Comparison of ENCODE assay signal across 18 cellular contexts in genomic region chr11:59189986-59190385, GRCh38. TPM values are rescaled to one million over a fixed set of nuclear protein-coding genes. Genes with fewer than 3 reads are reported as not detected.
DNase-seq lines count a peak whose midpoint lies in the region; ATAC-seq, FAIRE-seq and TF ChIP-seq lines count a peak whose summit lies in the region.
"Had no signal": no experiment of that assay in that cellular context is flagged by ENCODE, and none has a peak within 500 bp of the region (broad histone marks: within the 10 kb centered on the region; RNA-seq: fewer than 3 reads in every experiment).

No MANE protein-coding gene starts in this region.

- H3K27ac ChIP-seq in liver (ENCODE audit: low read depth in 1 of 2, low read length in 2 of 2) (peak overlapping the region in 1 of 2 donors; percentile 76), HepG2 (ENCODE audit: extremely low read length, insufficient read depth, low read length) (no peak overlapping the region), upper lobe of right lung (peak overlapping the region; percentile 49), substantia nigra (ENCODE audit: low read depth, low read length, poor library complexity, severe bottlenecking) (no peak overlapping the region)
- H3K27ac ChIP-seq: 22Rv1 had no signal

- TF ChIP-seq POLR2A in HepG2 (IDR thresholded peaks at IDR 0.05; ENCODE audit: insufficient read depth in 1 of 2, low read depth in 2 of 2, low read length in 2 of 2): no peak

- H3K9ac ChIP-seq in liver (ENCODE audit: low read depth in 1 of 2, low read length in 2 of 2) (no peak overlapping the region), HepG2 (ENCODE audit: insufficient read depth, low read depth, low read length) (no peak overlapping the region)

- H3K36me3 ChIP-seq in liver (ENCODE audit: control insufficient read depth in 4 of 4, insufficient read depth in 3 of 4, low read depth in 1 of 4, low read length in 3 of 4) (peaks cover 5 to 37% (median 12%) of the 10 kb centered on the region in 4 donors), HepG2 (replicated peaks in 1 of 2; ENCODE audit: control insufficient read depth in 1 of 2, insufficient read depth in 2 of 2, low read length in 2 of 2) (peaks cover 3 to 6% of the 10 kb centered on the region in 2 experiments; a peak in 2 of 5 replicates), bronchial epithelial cell (ENCODE audit: control insufficient read depth, insufficient read depth, low read length) (peaks cover 16% of the 10 kb centered on the region), upper lobe of right lung (peaks cover 40% of the 10 kb centered on the region)

- TF ChIP-seq CTCF in liver (IDR thresholded peaks at IDR 0.05; ENCODE audit: low read depth, low read length, missing input control) (no peak), HepG2 (CRISPR knock-in tag; IDR thresholded peaks at IDR 0.05) (no peak), bronchial epithelial cell (IDR thresholded peaks at IDR 0.05; ENCODE audit: insufficient read depth, low read length, severe bottlenecking) (no peak), upper lobe of right lung (IDR thresholded peaks at IDR 0.05) (no peak)

- in situ Hi-C loops in HepG2 (cut with HindIII; ENCODE audit: extremely low pct_ligation_motif_present, low pct_unique_long_range_greater_than_20kb): loop anchor here (25.0 kb wide), 1 partner anchor 497 kb away; no protein-coding TSS in a partner anchor

- no peaks in the 10 kb centered on the region for H3K27me3 ChIP-seq in liver (ENCODE audit: control insufficient read depth in 4 of 4, insufficient read depth in 4 of 4, low read length in 3 of 4)
- H3K27me3 ChIP-seq in HepG2 (ENCODE audit: control insufficient read depth in 1 of 2, insufficient read depth in 2 of 2, low read length in 2 of 2): no peaks in the 10 kb centered on the region
- H3K27me3 ChIP-seq in bronchial epithelial cell (ENCODE audit: control insufficient read depth, insufficient read depth, low read length): no peaks in the 10 kb centered on the region
- no peaks in the 10 kb centered on the region for H3K27me3 ChIP-seq in upper lobe of right lung

- WGBS in liver: 58% methylated on average over 4 of the region's 4 CpGs
- 93% methylated on average over 4 of the region's 4 CpGs for WGBS in HepG2 (ENCODE audit: low lambda C conversion rate)

- no TSS peak for BruUV-seq in HepG2 (replicated peaks; lab: Mats Ljungman, UMichigan)

- H3K4me1 ChIP-seq in liver (ENCODE audit: control insufficient read depth in 4 of 4, insufficient read depth in 4 of 4, low read length in 3 of 4) (peaks cover 22 to 71% (median 52%) of the 10 kb centered on the region in 4 donors), HepG2 (ENCODE audit: insufficient read depth, low read length) (peaks cover 30% of the 10 kb centered on the region), upper lobe of right lung (peaks cover 61% of the 10 kb centered on the region)

- FAIRE-seq in HepG2 (lab: Jason Lieb, UNC): no peak
- peak; percentile 13 for FAIRE-seq in bronchial epithelial cell (lab: Jason Lieb, UNC)
- FAIRE-seq: HTR-8/SVneo had no signal

- DNase-seq in HepG2 (ENCODE audit: low spot score) (no peak), bronchial epithelial cell (ENCODE audit: low read depth) (no peak), lung microvascular endothelial cell (ENCODE audit: low read depth in 2 of 2) (peak; percentile 16 to 45), upper lobe of right lung (no peak), GDM1 (lab: John Stamatoyannopoulos, UW) (no peak), substantia nigra (lab: John Stamatoyannopoulos, UW) (no peak)
- DNase-seq: DMS153, EL, H9, MV-4-11, NCI-H1436, NCI-H2081, NCI-H524 had no signal

- CTCF ChIA-PET in HepG2 (lab: Yijun Ruan, JAX; ENCODE audit: low intra/inter-chr PET ratio, low total read pairs): no interaction called here

- intact Hi-C loops in HepG2 (cut with micrococcal nuclease; ENCODE audit: unreplicated experiment) (no loop called here), upper lobe of right lung (cut with DNase I) (no loop called here)

- POLR2A ChIA-PET in HepG2 (lab: Yijun Ruan, JAX): no interaction called here

- ATAC-seq in HepG2: no peak
- peak; percentile 34 for ATAC-seq in upper lobe of right lung
- ATAC-seq in HG03469 (IDR thresholded peaks at IDR 0.05; ENCODE audit: unreplicated experiment): no peak

- TF ChIP-seq EP300 in HepG2 (IDR thresholded peaks at IDR 0.05; ENCODE audit: low read depth in 2 of 2, low read length in 2 of 2) (no peak), HepG2 (CRISPR knock-in tag; IDR thresholded peaks at IDR 0.05; ENCODE audit: borderline replicate concordance) (no peak)

- H3K4me3 ChIP-seq in liver (ENCODE audit: low read depth in 1 of 3, low read length in 3 of 3): no peak overlapping the region
- no peak overlapping the region for H3K4me3 ChIP-seq in HepG2 (replicated peaks in 1 of 3; ENCODE audit: insufficient read depth in 1 of 3, low read depth in 2 of 3, low read length in 3 of 3)
- H3K4me3 ChIP-seq in bronchial epithelial cell (ENCODE audit: low read depth, low read length): no peak overlapping the region
- no peak overlapping the region for H3K4me3 ChIP-seq in upper lobe of right lung

- TF ChIP-seq RAD21 in liver (IDR thresholded peaks at IDR 0.05) (no peak), HepG2 (CRISPR knock-in tag; IDR thresholded peaks at IDR 0.05) (no peak)

- H3K4me2 ChIP-seq in HepG2 (ENCODE audit: low read depth, low read length): no peak overlapping the region

- no peaks in the 10 kb centered on the region for H3K79me2 ChIP-seq in HepG2 (ENCODE audit: insufficient read depth, low read length)

- H3K9me3 ChIP-seq in liver (ENCODE audit: control insufficient read depth in 4 of 4, low read length in 3 of 4) (no peaks in the 10 kb centered on the region), HepG2 (ENCODE audit: low read length) (no peaks in the 10 kb centered on the region), upper lobe of right lung (no peaks in the 10 kb centered on the region)

- H2AFZ ChIP-seq in HepG2 (ENCODE audit: low read length): no peak overlapping the region

- H4K20me1 ChIP-seq in HepG2 (ENCODE audit: insufficient read depth, low read length): no peaks in the 10 kb centered on the region

RNA-seq across cellular contexts. Expression of gene DTX4, which starts 18.1 kb away (rescaled TPM):
- total RNA-seq in liver (10 to 100 TPM; 10.6 to 21.4 TPM), HepG2 (2016; rRNA removed; fragmentation: Illumina TruSeq; extraction: Trizol) (5.6 and 6.9 TPM in 2 replicates), bronchial epithelial cell (2.4 and 2.6 TPM in 2 replicates), lung microvascular endothelial cell (8.7 and 61.5 TPM in 2 replicates), upper lobe of right lung (43.1 TPM)
- polyA plus RNA-seq in liver (10 to 100 TPM in 1 of 2 donors, 1 to 10 TPM in 1; 7.5 to 17.9 TPM), HepG2 (2011; rRNA removed) (0.50 and 0.67 TPM in 2 replicates)
- total RNA-seq in HepG2 (2016; cell fraction: cytosol; rRNA removed; fragmentation: Illumina TruSeq; extraction: Trizol; ENCODE audit: low read depth): 1.0 and 1.1 TPM in 2 replicates
- total RNA-seq in HepG2 (2016; cell fraction: insoluble cytoplasmic fraction; rRNA removed; fragmentation: Illumina TruSeq; extraction: Trizol): 5.8 and 5.9 TPM in 2 replicates
- 4.1 and 4.8 TPM in 2 replicates for total RNA-seq in HepG2 (2016; cell fraction: membrane; rRNA removed; fragmentation: Illumina TruSeq; extraction: Trizol)
- 5.4 and 6.2 TPM in 2 replicates for total RNA-seq in HepG2 (2016; cell fraction: nucleus; rRNA removed; fragmentation: Illumina TruSeq; extraction: Trizol)
- 0.37 and 0.47 TPM in 2 replicates for polyA plus RNA-seq in HepG2 (2011; cell fraction: cytosol; rRNA removed)
- polyA plus RNA-seq in HepG2 (2011; cell fraction: nucleus; rRNA removed): 2.6 and 3.0 TPM in 2 replicates
- 0.91 and 0.99 TPM in 2 replicates for polyA plus RNA-seq in HepG2 (2012)
- polyA plus RNA-seq in HepG2 (2016; cell fraction: cytosol; fragmentation: Illumina TruSeq; extraction: Trizol; ENCODE audit: low read depth): 0.53 and 0.69 TPM in 2 replicates
- 5.1 and 5.8 TPM in 2 replicates for polyA plus RNA-seq in HepG2 (2016; cell fraction: insoluble cytoplasmic fraction; fragmentation: Illumina TruSeq; extraction: Trizol; ENCODE audit: low read depth)
- polyA plus RNA-seq in HepG2 (2016; cell fraction: membrane; fragmentation: Illumina TruSeq; extraction: Trizol; ENCODE audit: low read depth): 2.1 and 2.3 TPM in 2 replicates
- 6.9 and 7.2 TPM in 2 replicates for polyA plus RNA-seq in HepG2 (2016; cell fraction: nucleus; fragmentation: Illumina TruSeq; extraction: Trizol; ENCODE audit: insufficient read depth, low read depth)
- polyA minus RNA-seq in HepG2 (2011; rRNA and poly(A)+ RNA removed; ENCODE audit: low replicate concordance): 3.2 and 10.3 TPM in 2 replicates
- 1.1 and 1.2 TPM in 2 replicates for polyA minus RNA-seq in HepG2 (2011; cell fraction: cytosol; rRNA and poly(A)+ RNA removed)
- polyA minus RNA-seq in HepG2 (2011; cell fraction: nucleus; rRNA and poly(A)+ RNA removed): 2.4 and 2.8 TPM in 2 replicates

RNA-seq across cellular contexts. Expression of gene MPEG1, which starts 22.7 kb away (rescaled TPM):
- total RNA-seq in liver (10 to 100 TPM; 21.1 to 27.2 TPM), HepG2 (2016; rRNA removed; fragmentation: Illumina TruSeq; extraction: Trizol) (not detected in 2 replicates), bronchial epithelial cell (not detected in 2 replicates), lung microvascular endothelial cell (not detected in 2 replicates), upper lobe of right lung (34.1 TPM)
- polyA plus RNA-seq in liver (10 to 100 TPM in 1 of 2 donors, 1 to 10 TPM in 1; 3.2 to 12.8 TPM), HepG2 (2011; rRNA removed) (not detected in 2 replicates)
- total RNA-seq in HepG2 (2016; cell fraction: cytosol; rRNA removed; fragmentation: Illumina TruSeq; extraction: Trizol; ENCODE audit: low read depth): not detected in 2 replicates
- total RNA-seq in HepG2 (2016; cell fraction: insoluble cytoplasmic fraction; rRNA removed; fragmentation: Illumina TruSeq; extraction: Trizol): not detected in 2 replicates
- not detected in 2 replicates for total RNA-seq in HepG2 (2016; cell fraction: membrane; rRNA removed; fragmentation: Illumina TruSeq; extraction: Trizol)
- not detected in 2 replicates for total RNA-seq in HepG2 (2016; cell fraction: nucleus; rRNA removed; fragmentation: Illumina TruSeq; extraction: Trizol)
- polyA plus RNA-seq in HepG2 (2011; cell fraction: cytosol; rRNA removed): not detected in 2 replicates
- not detected in 2 replicates for polyA plus RNA-seq in HepG2 (2011; cell fraction: nucleus; rRNA removed)
- polyA plus RNA-seq in HepG2 (2012): not detected in 2 replicates
- not detected in 2 replicates for polyA plus RNA-seq in HepG2 (2016; cell fraction: cytosol; fragmentation: Illumina TruSeq; extraction: Trizol; ENCODE audit: low read depth)
- not detected in 2 replicates for polyA plus RNA-seq in HepG2 (2016; cell fraction: insoluble cytoplasmic fraction; fragmentation: Illumina TruSeq; extraction: Trizol; ENCODE audit: low read depth)
- polyA plus RNA-seq in HepG2 (2016; cell fraction: membrane; fragmentation: Illumina TruSeq; extraction: Trizol; ENCODE audit: low read depth): not detected in 2 replicates
- polyA plus RNA-seq in HepG2 (2016; cell fraction: nucleus; fragmentation: Illumina TruSeq; extraction: Trizol; ENCODE audit: insufficient read depth, low read depth): not detected in 2 replicates
- not detected in 2 replicates for polyA minus RNA-seq in HepG2 (2011; rRNA and poly(A)+ RNA removed; ENCODE audit: low replicate concordance)
- not detected in 2 replicates for polyA minus RNA-seq in HepG2 (2011; cell fraction: cytosol; rRNA and poly(A)+ RNA removed)
- polyA minus RNA-seq in HepG2 (2011; cell fraction: nucleus; rRNA and poly(A)+ RNA removed): not detected in 2 replicates
- total RNA-seq: H9 had no signal
- polyA plus RNA-seq: BJ had no signal

RNA-seq across cellular contexts. Expression of gene FAM111A, which starts 47.3 kb away (rescaled TPM):
- total RNA-seq in liver (10 to 100 TPM; 20.9 to 27.0 TPM), HepG2 (2016; rRNA removed; fragmentation: Illumina TruSeq; extraction: Trizol) (13.5 and 17.0 TPM in 2 replicates), bronchial epithelial cell (7.9 and 18.3 TPM in 2 replicates), lung microvascular endothelial cell (26.4 and 52.6 TPM in 2 replicates), upper lobe of right lung (60.9 TPM)
- polyA plus RNA-seq in liver (1 to 10 TPM; 5.9 to 7.6 TPM), HepG2 (2011; rRNA removed) (3.2 and 3.9 TPM in 2 replicates)
- total RNA-seq in HepG2 (2016; cell fraction: cytosol; rRNA removed; fragmentation: Illumina TruSeq; extraction: Trizol; ENCODE audit: low read depth): 0.88 and 1.4 TPM in 2 replicates
- 14.4 and 15.0 TPM in 2 replicates for total RNA-seq in HepG2 (2016; cell fraction: insoluble cytoplasmic fraction; rRNA removed; fragmentation: Illumina TruSeq; extraction: Trizol)
- total RNA-seq in HepG2 (2016; cell fraction: membrane; rRNA removed; fragmentation: Illumina TruSeq; extraction: Trizol): 4.5 and 6.7 TPM in 2 replicates
- total RNA-seq in HepG2 (2016; cell fraction: nucleus; rRNA removed; fragmentation: Illumina TruSeq; extraction: Trizol): 17.0 and 17.9 TPM in 2 replicates
- 1.4 and 2.2 TPM in 2 replicates for polyA plus RNA-seq in HepG2 (2011; cell fraction: cytosol; rRNA removed)
- polyA plus RNA-seq in HepG2 (2011; cell fraction: nucleus; rRNA removed): 8.9 and 11.1 TPM in 2 replicates
- polyA plus RNA-seq in HepG2 (2012): 2.7 and 4.6 TPM in 2 replicates
- polyA plus RNA-seq in HepG2 (2016; cell fraction: cytosol; fragmentation: Illumina TruSeq; extraction: Trizol; ENCODE audit: low read depth): 0.55 and 0.80 TPM in 2 replicates
- polyA plus RNA-seq in HepG2 (2016; cell fraction: insoluble cytoplasmic fraction; fragmentation: Illumina TruSeq; extraction: Trizol; ENCODE audit: low read depth): 6.4 and 9.5 TPM in 2 replicates
- 1.7 and 2.3 TPM in 2 replicates for polyA plus RNA-seq in HepG2 (2016; cell fraction: membrane; fragmentation: Illumina TruSeq; extraction: Trizol; ENCODE audit: low read depth)
- polyA plus RNA-seq in HepG2 (2016; cell fraction: nucleus; fragmentation: Illumina TruSeq; extraction: Trizol; ENCODE audit: insufficient read depth, low read depth): 28.5 and 30.8 TPM in 2 replicates
- polyA minus RNA-seq in HepG2 (2011; rRNA and poly(A)+ RNA removed; ENCODE audit: low replicate concordance): 2.8 and 25.3 TPM in 2 replicates
- polyA minus RNA-seq in HepG2 (2011; cell fraction: cytosol; rRNA and poly(A)+ RNA removed): 2.6 and 4.8 TPM in 2 replicates
- polyA minus RNA-seq in HepG2 (2011; cell fraction: nucleus; rRNA and poly(A)+ RNA removed): 14.2 and 14.3 TPM in 2 replicates

Comparison
In these comparisons a context has a peak if more than half of its experiments do, and no peak if none do; other contexts are left out.
1. RNA of gene MPEG1, which starts 22.7 kb away (total RNA-seq): 34.1 TPM in upper lobe of right lung (single experiment) and 21.1 to 27.2 TPM in liver; not detected in HepG2, not detected in bronchial epithelial cell and not detected in lung microvascular endothelial cell; every median in the first group is over 10 times any median in the second.
2. DNase-seq: peak in lung microvascular endothelial cell (2 of 2); none in HepG2 (single experiment), bronchial epithelial cell (single experiment), upper lobe of right lung (single experiment), GDM1 (single experiment) and substantia nigra (0 of 49).